Comparison of ENCODE assay signal across 13 cellular contexts in genomic region chr14:35741345-35742031, GRCh38.
"Had no signal": no experiment of that assay in that cellular context is flagged by ENCODE, and none has a peak within 500 bp of the region (broad histone marks: within the 10 kb centered on the region; RNA-seq: fewer than 3 reads in every experiment).

No MANE protein-coding gene starts in this region.

- H3K9me3 Mint-ChIP-seq: effector memory CD8-positive, alpha-beta T cell had no signal

- H3K4me3 Mint-ChIP-seq: effector memory CD8-positive, alpha-beta T cell had no signal

- DNase-seq: activated CD4-positive, alpha-beta T cell treated with anti-CD3 and anti-CD28 coated beads for 4 hours; central memory CD4-positive, alpha-beta T cell; cortex of kidney; effector memory CD8-positive, alpha-beta T cell; gastrocnemius medialis; left ventricle myocardium superior; mesendoderm; psoas muscle; stimulated activated CD4-positive, alpha-beta T cell treated with anti-CD3 and anti-CD28 coated beads, Interleukin-2, amount 100 ng/mL, for 24 hours; stomach; T1000 had no signal

- H3K9me3 ChIP-seq: gastrocnemius medialis, psoas muscle, stomach, thoracic aorta had no signal

- ATAC-seq: effector memory CD8-positive, alpha-beta T cell; gastrocnemius medialis; left ventricle myocardium superior; psoas muscle; sciatic nerve had no signal

- H3K27me3 Mint-ChIP-seq: effector memory CD8-positive, alpha-beta T cell had no signal
